1 cellular context compared by ENCODE assay signal in the genomic region with DNA sequence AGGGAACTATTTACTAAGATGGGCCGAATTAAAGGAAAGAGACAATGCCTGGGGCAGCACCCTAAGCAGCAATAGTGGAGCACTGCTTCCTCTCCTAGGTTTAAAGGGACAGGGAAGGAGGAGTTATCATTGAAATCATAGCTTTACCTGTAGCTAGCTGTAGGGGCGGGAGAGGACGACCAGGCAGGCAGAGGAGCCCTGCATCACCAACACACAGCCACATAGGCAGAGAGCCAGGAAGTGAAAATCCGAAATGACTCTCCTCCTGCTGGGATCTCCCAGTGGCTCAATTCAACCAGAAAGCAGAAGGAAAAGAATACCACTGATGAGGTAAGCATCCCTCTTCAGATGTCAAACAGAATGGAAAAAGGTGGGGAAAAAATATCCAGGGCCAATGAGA.
TF ChIP-seq lines count a peak whose summit lies in the region.

No MANE protein-coding gene starts in this region.

TF ChIP-seq in HepG2, 621 proteins besides CTCF, POLR2A, EP300 and RAD21:
- TF ChIP-seq, protein P1, sequence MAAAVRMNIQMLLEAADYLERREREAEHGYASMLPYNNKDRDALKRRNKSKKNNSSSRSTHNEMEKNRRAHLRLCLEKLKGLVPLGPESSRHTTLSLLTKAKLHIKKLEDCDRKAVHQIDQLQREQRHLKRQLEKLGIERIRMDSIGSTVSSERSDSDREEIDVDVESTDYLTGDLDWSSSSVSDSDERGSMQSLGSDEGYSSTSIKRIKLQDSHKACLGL (CRISPR knock-in tag; IDR thresholded peaks at IDR 0.05): no peak
- TF ChIP-seq ZNF615 (CRISPR knock-in tag; IDR thresholded peaks at IDR 0.05; ENCODE audit: borderline replicate concordance) (no peak), TCF7L2 (IDR thresholded peaks at IDR 0.05; ENCODE audit: low read depth, low read length) (no peak), CEBPB (IDR thresholded peaks at IDR 0.05; ENCODE audit: borderline replicate concordance, low read depth, low read length) (no peak), RARA (CRISPR knock-in tag; IDR thresholded peaks at IDR 0.05) (no peak), RCOR2 (CRISPR knock-in tag; IDR thresholded peaks at IDR 0.05) (no peak), EZH2 (conservative IDR thresholded peaks at IDR 0.05; ENCODE audit: low read depth, low read length) (no peak), ZNF772 (CRISPR knock-in tag; IDR thresholded peaks at IDR 0.05) (no peak), IRX3 (CRISPR knock-in tag; IDR thresholded peaks at IDR 0.05; ENCODE audit: borderline replicate concordance, low read depth) (no peak), ZMYM4 (CRISPR knock-in tag; IDR thresholded peaks at IDR 0.05) (no peak), KDM4B (CRISPR knock-in tag; IDR thresholded peaks at IDR 0.05) (no peak), ZNF317 (CRISPR knock-in tag; IDR thresholded peaks at IDR 0.05) (no peak), FOXC1 (CRISPR knock-in tag; IDR thresholded peaks at IDR 0.05; ENCODE audit: borderline replicate concordance) (no peak), TOPORS (CRISPR knock-in tag; IDR thresholded peaks at IDR 0.05) (no peak), GATAD2A (CRISPR knock-in tag; IDR thresholded peaks at IDR 0.05) (no peak), ZNF616 (CRISPR knock-in tag; IDR thresholded peaks at IDR 0.05; ENCODE audit: low read depth) (no peak)
- TF ChIP-seq, protein P2, sequence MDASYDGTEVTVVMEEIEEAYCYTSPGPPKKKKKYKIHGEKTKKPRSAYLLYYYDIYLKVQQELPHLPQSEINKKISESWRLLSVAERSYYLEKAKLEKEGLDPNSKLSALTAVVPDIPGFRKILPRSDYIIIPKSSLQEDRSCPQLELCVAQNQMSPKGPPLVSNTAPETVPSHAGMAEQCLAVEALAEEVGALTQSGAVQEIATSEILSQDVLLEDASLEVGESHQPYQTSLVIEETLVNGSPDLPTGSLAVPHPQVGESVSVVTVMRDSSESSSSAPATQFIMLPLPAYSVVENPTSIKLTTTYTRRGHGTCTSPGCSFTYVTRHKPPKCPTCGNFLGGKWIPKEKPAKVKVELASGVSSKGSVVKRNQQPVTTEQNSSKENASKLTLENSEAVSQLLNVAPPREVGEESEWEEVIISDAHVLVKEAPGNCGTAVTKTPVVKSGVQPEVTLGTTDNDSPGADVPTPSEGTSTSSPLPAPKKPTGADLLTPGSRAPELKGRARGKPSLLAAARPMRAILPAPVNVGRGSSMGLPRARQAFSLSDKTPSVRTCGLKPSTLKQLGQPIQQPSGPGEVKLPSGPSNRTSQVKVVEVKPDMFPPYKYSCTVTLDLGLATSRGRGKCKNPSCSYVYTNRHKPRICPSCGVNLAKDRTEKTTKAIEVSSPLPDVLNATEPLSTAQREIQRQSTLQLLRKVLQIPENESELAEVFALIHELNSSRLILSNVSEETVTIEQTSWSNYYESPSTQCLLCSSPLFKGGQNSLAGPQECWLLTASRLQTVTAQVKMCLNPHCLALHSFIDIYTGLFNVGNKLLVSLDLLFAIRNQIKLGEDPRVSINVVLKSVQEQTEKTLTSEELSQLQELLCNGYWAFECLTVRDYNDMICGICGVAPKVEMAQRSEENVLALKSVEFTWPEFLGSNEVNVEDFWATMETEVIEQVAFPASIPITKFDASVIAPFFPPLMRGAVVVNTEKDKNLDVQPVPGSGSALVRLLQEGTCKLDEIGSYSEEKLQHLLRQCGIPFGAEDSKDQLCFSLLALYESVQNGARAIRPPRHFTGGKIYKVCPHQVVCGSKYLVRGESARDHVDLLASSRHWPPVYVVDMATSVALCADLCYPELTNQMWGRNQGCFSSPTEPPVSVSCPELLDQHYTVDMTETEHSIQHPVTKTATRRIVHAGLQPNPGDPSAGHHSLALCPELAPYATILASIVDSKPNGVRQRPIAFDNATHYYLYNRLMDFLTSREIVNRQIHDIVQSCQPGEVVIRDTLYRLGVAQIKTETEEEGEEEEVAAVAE (CRISPR knock-in tag; IDR thresholded peaks at IDR 0.05; ENCODE audit: borderline replicate concordance): no peak
- TF ChIP-seq, protein P3, sequence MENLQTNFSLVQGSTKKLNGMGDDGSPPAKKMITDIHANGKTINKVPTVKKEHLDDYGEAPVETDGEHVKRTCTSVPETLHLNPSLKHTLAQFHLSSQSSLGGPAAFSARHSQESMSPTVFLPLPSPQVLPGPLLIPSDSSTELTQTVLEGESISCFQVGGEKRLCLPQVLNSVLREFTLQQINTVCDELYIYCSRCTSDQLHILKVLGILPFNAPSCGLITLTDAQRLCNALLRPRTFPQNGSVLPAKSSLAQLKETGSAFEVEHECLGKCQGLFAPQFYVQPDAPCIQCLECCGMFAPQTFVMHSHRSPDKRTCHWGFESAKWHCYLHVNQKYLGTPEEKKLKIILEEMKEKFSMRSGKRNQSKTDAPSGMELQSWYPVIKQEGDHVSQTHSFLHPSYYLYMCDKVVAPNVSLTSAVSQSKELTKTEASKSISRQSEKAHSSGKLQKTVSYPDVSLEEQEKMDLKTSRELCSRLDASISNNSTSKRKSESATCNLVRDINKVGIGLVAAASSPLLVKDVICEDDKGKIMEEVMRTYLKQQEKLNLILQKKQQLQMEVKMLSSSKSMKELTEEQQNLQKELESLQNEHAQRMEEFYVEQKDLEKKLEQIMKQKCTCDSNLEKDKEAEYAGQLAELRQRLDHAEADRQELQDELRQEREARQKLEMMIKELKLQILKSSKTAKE (CRISPR knock-in tag; IDR thresholded peaks at IDR 0.05; ENCODE audit: borderline replicate concordance): no peak
